Comparison of ENCODE assay signal across 21 cellular contexts in the genomic region with DNA sequence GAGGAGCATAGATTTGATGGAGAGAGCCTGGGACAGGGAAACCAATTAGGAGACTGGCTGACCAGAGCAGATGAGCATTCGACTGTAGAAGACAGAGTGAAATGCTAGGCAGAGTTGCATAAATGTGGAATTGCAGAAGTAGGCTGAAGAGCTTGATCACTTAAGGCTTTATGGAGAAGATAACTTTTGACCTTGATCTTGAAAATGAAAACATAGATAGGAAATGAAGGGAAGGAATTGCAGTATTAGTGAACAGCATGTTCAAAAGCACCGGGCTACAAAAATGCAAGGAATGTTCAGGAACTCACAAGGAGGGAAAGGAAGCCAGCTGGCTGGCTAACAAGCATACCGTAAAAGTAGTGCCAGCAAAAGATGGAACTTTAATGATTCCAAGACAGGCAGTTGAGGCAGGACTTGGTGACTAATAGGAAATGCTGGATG. TPM values are rescaled to one million over a fixed set of nuclear protein-coding genes. Genes with fewer than 3 reads are reported as not detected.
A peak's percentile ranks its signal among the peaks of the same experiment; 100 is the strongest.
DNase-seq lines count a peak whose midpoint lies in the region; ATAC-seq, FAIRE-seq and TF ChIP-seq lines count a peak whose summit lies in the region.
"Had no signal": no experiment of that assay in that cellular context is flagged by ENCODE, and none has a peak within 500 bp of the region (broad histone marks: within the 10 kb centered on the region; RNA-seq: fewer than 3 reads in every experiment).

No MANE protein-coding gene starts in this region.

- H3K79me2 ChIP-seq in H1 (ENCODE audit: control insufficient read depth in 1 of 2, insufficient read depth in 2 of 2, low read length in 2 of 2) (no peaks in the 10 kb centered on the region), mesendoderm (ENCODE audit: control insufficient read depth, insufficient read depth, low read length) (no peaks in the 10 kb centered on the region)

- H2BK120ac ChIP-seq in H1 (replicated peaks; ENCODE audit: low read depth, low read length) (no peak overlapping the region), mesendoderm (ENCODE audit: low read depth, low read length) (no peak overlapping the region)

- H2BK20ac ChIP-seq in H1 (ENCODE audit: low read length) = no peak overlapping the region

- H3K9me3 Mint-ChIP-seq in stimulated activated memory B cell treated with anti-CD40 and anti-IgM and Interleukin-4, amounts not matched to agents 10 μg/mL and 1 μg/mL and 100 μg/mL, for 72 hours = no peaks in the 10 kb centered on the region
- H3K9me3 Mint-ChIP-seq: activated T-cell treated with anti-CD3 and anti-CD28 coated beads, Interleukin-2, amount 50 U/mL, for 72 hours; neural progenitor cell; T-helper 2 cell treated with Interferon-gamma antibody and Interleukin-4, amounts not matched to agents 5 μg/mL and 100 μg/mL, for 36 hours had no signal

- CTCF ChIA-PET in H1 (lab: Charles Lee; ENCODE audit: partially characterized antibody) = interaction anchor here (0.9 to 1.1 kb wide), 2 partner anchors 117 to 237 kb away, joined by 3 to 5 read pairs; no protein-coding TSS in a partner anchor

- H3K4me1 ChIP-seq in H1 (replicated peaks in 1 of 4; ENCODE audit: control insufficient read depth in 3 of 4, insufficient read depth in 4 of 4, low read length in 3 of 4) = no peaks in the 10 kb centered on the region
- no peaks in the 10 kb centered on the region for H3K4me1 ChIP-seq in mesendoderm (ENCODE audit: control insufficient read depth, low read depth, low read length)
- H3K4me1 ChIP-seq: neural progenitor cell had no signal

- H2BK5ac ChIP-seq in H1 (ENCODE audit: low read depth, low read length) = no peak overlapping the region
- H2BK5ac ChIP-seq in mesendoderm (ENCODE audit: low read length) = no peak overlapping the region

- no peak for ATAC-seq in stimulated activated memory B cell treated with anti-CD40 and anti-IgM and Interleukin-4, amounts not matched to agents 10 μg/mL and 1 μg/mL and 100 μg/mL, for 72 hours
- ATAC-seq in GM18517 (IDR thresholded peaks at IDR 0.05; ENCODE audit: unreplicated experiment) = no peak
- ATAC-seq: activated T-cell treated with anti-CD3 and anti-CD28 coated beads, Interleukin-2, amount 50 U/mL, for 72 hours had no signal

- H3K14ac ChIP-seq in H1 (ENCODE audit: insufficient read length) = no peak overlapping the region

- H3K4me3 ChIP-seq in H1 (ENCODE audit: extremely low read depth in 1 of 4, insufficient read depth in 2 of 4, low read depth in 3 of 4, low read length in 4 of 4) = no peak overlapping the region
- H3K4me3 ChIP-seq in mesendoderm (ENCODE audit: low read length) = no peak overlapping the region
- H3K4me3 ChIP-seq: neural progenitor cell had no signal

- DNase-seq in AG08396 (ENCODE audit: low spot score) (peak; percentile 31), OCI-M1 (lab: John Stamatoyannopoulos, UW) (peak; percentile 22), H1 (ENCODE audit: low read depth in 1 of 2, low spot score in 2 of 2) (no peak), mesendoderm (peak; percentile 48), amniotic stem cell (lab: John Stamatoyannopoulos, UW) (no peak), cerebellum (ENCODE audit: low spot score) (no peak)
- DNase-seq: activated T-cell treated with anti-CD3 and anti-CD28 coated beads, Interleukin-2, amount 50 U/mL, for 72 hours; anterior cingulate cortex; DMS79 treated with DMSO at 0.1 percent for 48 hours; effector memory CD4-positive, alpha-beta T cell; head of caudate nucleus; NCI-H2029 treated with DMSO at 0.1 percent for 48 hours; NCI-H748 treated with DMSO at 0.1 percent for 48 hours; stimulated activated CD4-positive, alpha-beta T cell treated with anti-CD3 and anti-CD28 coated beads, Interleukin-12 subunit alpha, Interleukin-12 subunit beta, amount 100 ng/mL, for 4 hours had no signal

- no peaks in the 10 kb centered on the region for H3K4me1 Mint-ChIP-seq in stimulated activated memory B cell treated with anti-CD40 and anti-IgM and Interleukin-4, amounts not matched to agents 10 μg/mL and 1 μg/mL and 100 μg/mL, for 72 hours
- H3K4me1 Mint-ChIP-seq: B cell had no signal

- H2BK15ac ChIP-seq in H1 (ENCODE audit: low read length) (no peak overlapping the region), mesendoderm (replicated peaks; ENCODE audit: low read depth) (no peak overlapping the region)

- H3K4me3 Mint-ChIP-seq in stimulated activated memory B cell treated with anti-CD40 and anti-IgM and Interleukin-4, amounts not matched to agents 10 μg/mL and 1 μg/mL and 100 μg/mL, for 72 hours = no peak overlapping the region
- H3K4me3 Mint-ChIP-seq: activated T-cell treated with anti-CD3 and anti-CD28 coated beads, Interleukin-2, amount 50 U/mL, for 72 hours; B cell; neural progenitor cell; T-helper 2 cell treated with Interferon-gamma antibody and Interleukin-4, amounts not matched to agents 5 μg/mL and 100 μg/mL, for 36 hours had no signal

- H4K5ac ChIP-seq in H1 (ENCODE audit: insufficient read length, low read depth, low read length) (no peak overlapping the region), mesendoderm (ENCODE audit: low read length) (no peak overlapping the region)

- H3K9me3 ChIP-seq in H1 (ENCODE audit: insufficient read depth in 2 of 2, low read depth in 1 of 2, low read length in 1 of 2) = no peaks in the 10 kb centered on the region

- H3K23ac ChIP-seq in H1 (ENCODE audit: insufficient read length) (no peak overlapping the region), mesendoderm (ENCODE audit: low read length) (no peak overlapping the region)

- H3K79me1 ChIP-seq in H1 (ENCODE audit: low read depth, low read length) (no peaks in the 10 kb centered on the region), mesendoderm (ENCODE audit: low read length) (no peaks in the 10 kb centered on the region)

- H3K18ac ChIP-seq in H1 (ENCODE audit: extremely low read depth, low read length) (no peak overlapping the region), mesendoderm (ENCODE audit: low read length) (no peak overlapping the region)

- no peak overlapping the region for H3K4ac ChIP-seq in H1 (replicated peaks; ENCODE audit: insufficient read length, low read depth, low read length)
- H3K4ac ChIP-seq in mesendoderm (ENCODE audit: low read depth, low read length) = no peak overlapping the region

- H3K27ac ChIP-seq in H1 (ENCODE audit: low read depth, low read length) (no peak overlapping the region), mesendoderm (ENCODE audit: low read depth, low read length) (no peak overlapping the region)
- H3K27ac ChIP-seq: neural progenitor cell had no signal

- no peak for TF ChIP-seq RAD21 in H1 (IDR thresholded peaks at IDR 0.05 in 1 of 2, conservative IDR thresholded peaks at IDR 0.05 in 1 of 2; ENCODE audit: low read depth in 2 of 2, low read length in 2 of 2)

- H4K20me1 ChIP-seq in H1 (replicated peaks in 1 of 2; ENCODE audit: control insufficient read depth in 1 of 2, insufficient read depth in 2 of 2, low read length in 2 of 2) = no peaks in the 10 kb centered on the region

- no peaks in the 10 kb centered on the region for H3K23me2 ChIP-seq in H1 (ENCODE audit: low read depth, low read length)

- H3K36me3 Mint-ChIP-seq in stimulated activated memory B cell treated with anti-CD40 and anti-IgM and Interleukin-4, amounts not matched to agents 10 μg/mL and 1 μg/mL and 100 μg/mL, for 72 hours = peaks cover 5% of the 10 kb centered on the region
- H3K36me3 Mint-ChIP-seq: neural progenitor cell had no signal

- no peaks in the 10 kb centered on the region for H3K27me3 ChIP-seq in H1 (replicated peaks in 1 of 4; ENCODE audit: control insufficient read depth in 3 of 4, extremely low read depth in 1 of 4, insufficient read depth in 3 of 4, low read length in 3 of 4)
- no peaks in the 10 kb centered on the region for H3K27me3 ChIP-seq in mesendoderm (ENCODE audit: insufficient read depth, low read length, poor library complexity)
- H3K27me3 ChIP-seq: neural progenitor cell had no signal

- no peak overlapping the region for H3K4me2 ChIP-seq in H1 (ENCODE audit: insufficient read depth in 1 of 2, low read depth in 2 of 2, low read length in 2 of 2)
- H3K4me2 ChIP-seq in mesendoderm (ENCODE audit: low read length) = no peak overlapping the region
- H3K4me2 ChIP-seq: neural progenitor cell had no signal

- H2AK5ac ChIP-seq in H1 (ENCODE audit: low read depth, low read length) (no peak overlapping the region), mesendoderm (ENCODE audit: low read length) (no peak overlapping the region)

- H3K56ac ChIP-seq in H1 (replicated peaks; ENCODE audit: insufficient read length, low read depth, low read length) (no peak overlapping the region), mesendoderm (ENCODE audit: low read length) (no peak overlapping the region)

- no peak for TF ChIP-seq CTCF in H1 (IDR thresholded peaks at IDR 0.05; ENCODE audit: control extremely low read depth in 1 of 3, insufficient read depth in 1 of 3, low read depth in 1 of 3, low read length in 3 of 3)

- POLR2A ChIA-PET in H1 (lab: Charles Lee; ENCODE audit: partially characterized antibody) = interaction anchor here (1.2 to 2.8 kb wide), 2 partner anchors 15 to 20 kb away, joined by 3 to 12 read pairs; partner anchors contain the start of gene LTV1

- H3K9ac ChIP-seq in H1 (replicated peaks in 1 of 4; ENCODE audit: extremely low read depth in 1 of 4, low read depth in 3 of 4, low read length in 3 of 4) (no peak overlapping the region), mesendoderm (ENCODE audit: low read length) (no peak overlapping the region)
- H3K9ac ChIP-seq: neural progenitor cell had no signal

- no peak overlapping the region for H4K8ac ChIP-seq in H1 (ENCODE audit: extremely low read depth, insufficient read depth, low read length)
- no peak overlapping the region for H4K8ac ChIP-seq in mesendoderm (ENCODE audit: low read depth, low read length)

- H3K27me3 Mint-ChIP-seq in stimulated activated memory B cell treated with anti-CD40 and anti-IgM and Interleukin-4, amounts not matched to agents 10 μg/mL and 1 μg/mL and 100 μg/mL, for 72 hours = no peaks in the 10 kb centered on the region
- H3K27me3 Mint-ChIP-seq: B cell had no signal

- no peak for TF ChIP-seq EP300 in H1 (IDR thresholded peaks at IDR 0.05; ENCODE audit: borderline replicate concordance in 1 of 2, low read depth in 2 of 2, low read length in 2 of 2)

- no peak overlapping the region for H4K91ac ChIP-seq in H1 (replicated peaks; ENCODE audit: insufficient read length, low read length)

- no peak for TF ChIP-seq POLR2A in H1 (IDR thresholded peaks at IDR 0.05; ENCODE audit: control extremely low read depth in 1 of 2, low read depth in 2 of 2, low read length in 2 of 2)

- FAIRE-seq in H1 (lab: Jason Lieb, UNC) = no peak
- FAIRE-seq: GM12891 had no signal

- no peak overlapping the region for H3K27ac Mint-ChIP-seq in stimulated activated memory B cell treated with anti-CD40 and anti-IgM and Interleukin-4, amounts not matched to agents 10 μg/mL and 1 μg/mL and 100 μg/mL, for 72 hours
- H3K27ac Mint-ChIP-seq: activated T-cell treated with anti-CD3 and anti-CD28 coated beads, Interleukin-2, amount 50 U/mL, for 72 hours; B cell; neural progenitor cell; T-helper 2 cell treated with Interferon-gamma antibody and Interleukin-4, amounts not matched to agents 5 μg/mL and 100 μg/mL, for 36 hours had no signal

- no peak overlapping the region; the same call in 1 of the 2 replicates for H2BK12ac ChIP-seq in H1 (ENCODE audit: low read depth, low read length)

- H3K36me3 ChIP-seq in H1 (ENCODE audit: control insufficient read depth in 2 of 4, insufficient read depth in 4 of 4, low read length in 3 of 4) (peaks cover 0 to 24% (median 1%) of the 10 kb centered on the region in 4 experiments; a peak in 3 of 8 replicates), mesendoderm (ENCODE audit: control insufficient read depth, insufficient read depth, low read length) (no peaks in the 10 kb centered on the region)
- H3K36me3 ChIP-seq: neural progenitor cell had no signal

- 72% methylated on average over 3 of the region's 3 CpGs; no CpG with 5 or more reads in 1 of the 2 experiments for WGBS in H1 (ENCODE audit: extremely low coverage in 1 of 2, insufficient coverage in 1 of 2, insufficient read length in 1 of 2, insufficient replicate concordance in 2 of 2, low coverage in 1 of 2, low lambda C conversion rate in 2 of 2, missing lambda C conversion rate in 1 of 2), 2 experiments
- WGBS in mesendoderm (ENCODE audit: extremely low coverage, insufficient coverage, low lambda C conversion rate) = no CpG with 5 or more reads among the region's 3 CpGs

- H2AFZ ChIP-seq in H1 (ENCODE audit: low read length) = no peak overlapping the region
- H2AFZ ChIP-seq: neural progenitor cell had no signal

RNA-seq across cellular contexts. Expression of gene LTV1, which starts 20.5 kb away (rescaled TPM):
- total RNA-seq in H1 (2021; fragmentation: NEBNext Ultra II Directional; extraction: Animal tissue kit (Norgen Biotek cat#: 25700)) = 43.1 and 46.9 TPM in 2 replicates
- polyA plus RNA-seq in H1 (2011; rRNA removed) = 5.6 and 8.0 TPM in 2 replicates
- polyA plus RNA-seq in H1 (2011; cell fraction: cytosol; rRNA removed) = 26.2 TPM
- polyA plus RNA-seq in H1 (2011; cell fraction: nucleus; rRNA removed) = 11.4 TPM
- 30.0 to 62.5 TPM (median 35.7 TPM) in 4 replicates for polyA plus RNA-seq in H1 (2012, experiment 1 of 2)
- polyA plus RNA-seq in H1 (2012, experiment 2 of 2) = 3.5 TPM
- 46.0 TPM for polyA plus RNA-seq in H1 (2013, experiment 1 of 2)
- 44.8 TPM for polyA plus RNA-seq in H1 (2013, experiment 2 of 2)
- polyA minus RNA-seq in H1 (2011; rRNA and poly(A)+ RNA removed) = 4.4 and 7.1 TPM in 2 replicates
- 11.2 TPM for polyA minus RNA-seq in H1 (2011; cell fraction: cytosol; rRNA and poly(A)+ RNA removed)
- 12.5 TPM for polyA minus RNA-seq in H1 (2011; cell fraction: nucleus; rRNA and poly(A)+ RNA removed)
- polyA plus RNA-seq in mesendoderm (2013, experiment 1 of 2) = 79.3 TPM
- polyA plus RNA-seq in mesendoderm (2013, experiment 2 of 2) = 77.9 TPM
- 10.3 TPM for total RNA-seq in cerebellum

RNA-seq across cellular contexts. Expression of gene ZC2HC1B, which starts 41.7 kb away (rescaled TPM):
- not detected in 2 replicates for total RNA-seq in H1 (2021; fragmentation: NEBNext Ultra II Directional; extraction: Animal tissue kit (Norgen Biotek cat#: 25700))
- not detected in 2 replicates for polyA plus RNA-seq in H1 (2011; rRNA removed)
- not detected for polyA plus RNA-seq in H1 (2011; cell fraction: cytosol; rRNA removed)
- polyA plus RNA-seq in H1 (2011; cell fraction: nucleus; rRNA removed) = not detected
- polyA plus RNA-seq in H1 (2012, experiment 1 of 2) = not detected in 4 replicates
- polyA plus RNA-seq in H1 (2012, experiment 2 of 2) = not detected
- not detected for polyA plus RNA-seq in H1 (2013, experiment 1 of 2)
- not detected for polyA plus RNA-seq in H1 (2013, experiment 2 of 2)
- polyA minus RNA-seq in H1 (2011; rRNA and poly(A)+ RNA removed) = not detected in 2 replicates
- not detected for polyA minus RNA-seq in H1 (2011; cell fraction: cytosol; rRNA and poly(A)+ RNA removed)
- not detected for polyA minus RNA-seq in H1 (2011; cell fraction: nucleus; rRNA and poly(A)+ RNA removed)
- not detected for polyA plus RNA-seq in mesendoderm (2013, experiment 1 of 2)
- not detected for polyA plus RNA-seq in mesendoderm (2013, experiment 2 of 2)
- not detected for total RNA-seq in cerebellum
- total RNA-seq: activated T-cell treated with anti-CD3 and anti-CD28 coated beads, Interleukin-2, amount 50 U/mL, for 72 hours; H4 had no signal

Comparison
In these comparisons a context has a peak if more than half of its experiments do, and no peak if none do; other contexts are left out.
1. DNase-seq: peak in AG08396 (single experiment), OCI-M1 (single experiment) and mesendoderm (single experiment); none in H1 (0 of 2), amniotic stem cell (single experiment) and cerebellum (single experiment).